In the genomic region with DNA sequence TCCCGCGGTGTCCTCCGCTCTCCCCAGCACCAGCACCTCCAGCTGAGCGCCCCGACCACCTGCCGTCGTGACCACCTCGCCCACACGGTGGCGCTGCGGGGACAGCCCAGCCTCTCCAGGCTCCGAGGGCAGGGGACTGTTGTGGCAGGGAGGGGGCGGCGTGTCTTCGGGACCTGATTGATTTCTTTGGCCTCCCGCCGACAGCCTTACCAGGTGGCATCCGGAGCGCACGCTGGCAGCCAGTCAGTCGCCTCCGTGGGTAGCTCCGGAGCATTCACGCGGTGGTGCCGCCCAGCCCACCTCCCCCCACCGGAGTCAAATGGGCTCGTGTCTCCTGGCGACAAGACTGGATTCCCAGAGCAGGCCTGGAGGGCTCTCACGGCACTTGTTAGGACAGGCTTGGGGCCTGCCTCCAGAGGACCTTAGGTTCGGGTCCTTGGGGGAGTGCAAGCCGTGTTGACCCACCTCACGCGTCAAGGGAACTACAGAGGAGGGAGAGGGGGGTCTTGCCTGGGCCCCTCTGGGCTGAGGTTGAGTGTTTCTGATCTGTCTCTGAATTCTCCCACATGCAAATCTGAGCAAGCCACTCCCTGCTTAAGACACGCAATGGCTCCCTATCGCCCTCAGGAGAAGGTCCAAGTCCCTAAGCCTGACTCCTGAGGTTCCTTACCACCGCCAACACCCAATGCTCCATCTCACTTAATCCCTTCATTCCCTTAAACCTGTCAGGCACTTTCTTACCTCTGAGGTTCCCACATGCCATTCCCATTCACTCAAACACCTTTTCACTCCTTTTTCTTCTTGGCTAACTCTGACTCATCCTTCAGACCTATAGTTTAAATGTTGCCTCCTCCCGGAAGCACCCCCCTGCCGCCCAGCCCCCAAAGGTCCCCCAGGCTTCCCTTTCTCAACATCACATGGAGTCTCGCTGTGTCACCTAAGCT, we compare ENCODE assay signal across 8 cellular contexts. TPM values are rescaled to one million over a fixed set of nuclear protein-coding genes. Genes with fewer than 3 reads are reported as not detected.
DNase-seq lines count a peak whose midpoint lies in the region; ATAC-seq and TF ChIP-seq lines count a peak whose summit lies in the region.

No MANE protein-coding gene starts in this region.

- peak; percentile 57 for DNase-seq in AG08395 (ENCODE audit: low spot score)
- peak; percentile 59 for DNase-seq in SHP77 treated with DMSO at 0.1 percent for 48 hours (lab: John Stamatoyannopoulos, UW)
- DNase-seq in activated gamma-delta T cell treated with Interleukin-2 at 50 U/mL for 16 hours: peak; percentile 66
- peak; percentile 76 for DNase-seq in germinal center (ENCODE audit: low spot score)
- peak; percentile 72 for DNase-seq in omental fat pad (ENCODE audit: low spot score)
- peak; percentile 83 for DNase-seq in superior temporal gyrus (ENCODE audit: extremely low spot score)

- ATAC-seq in GM18909 (IDR thresholded peaks at IDR 0.05; ENCODE audit: poor library complexity, unreplicated experiment) (peak; percentile 81), omental fat pad (ENCODE audit: low FRiP score) (peak; percentile 75)

- TF ChIP-seq CTCF in LNCAP (IDR thresholded peaks at IDR 0.05): peak; percentile 98
- TF ChIP-seq CTCF in omental fat pad (IDR thresholded peaks at IDR 0.05): peak in 2 of 3 donors; percentile 60 to 61

RNA-seq across cellular contexts. Expression of gene GGTA1, which starts 51.2 kb away (rescaled TPM):
- 10 to 100 TPM in 3 of 4 donors, 1 to 10 TPM in 1; 9.1 to 28.5 (median 19.8) TPM for total RNA-seq in omental fat pad

Comparison
In these comparisons a context has a peak if more than half of its experiments do, and no peak if none do; other contexts are left out.
1. Peak in every context shown above with its lines: DNase-seq and ATAC-seq.